ENCODE assay signal across 14 cellular contexts in the genomic region with DNA sequence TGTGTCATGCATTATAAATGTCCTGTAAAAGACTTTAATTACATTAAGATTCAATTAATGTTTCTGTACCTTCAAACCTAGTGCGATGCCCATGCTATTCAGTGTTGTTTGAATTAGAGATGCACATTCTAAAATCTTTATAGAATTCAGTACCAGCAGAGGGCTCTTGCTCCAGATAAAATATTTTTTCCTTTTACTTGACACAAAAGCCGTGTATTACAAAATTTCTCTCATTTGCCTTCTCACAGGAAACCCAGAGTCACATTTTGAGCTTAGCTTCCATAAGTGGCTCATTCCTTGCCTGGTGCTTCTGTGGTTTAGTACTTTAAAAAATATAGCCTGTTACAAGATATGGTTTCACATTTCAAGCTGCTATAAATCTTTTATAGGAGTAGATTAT.
DNase-seq lines count a peak whose midpoint lies in the region; ATAC-seq, FAIRE-seq and TF ChIP-seq lines count a peak whose summit lies in the region.
"Had no signal": no experiment of that assay in that cellular context is flagged by ENCODE, and none has a peak within 500 bp of the region (broad histone marks: within the 10 kb centered on the region; RNA-seq: fewer than 3 reads in every experiment).

No MANE protein-coding gene starts in this region.

- in situ Hi-C loops in ACHN (cut with HindIII; ENCODE audit: low pct_ligation_motif_present, low pct_unique_long_range_greater_than_20kb, low sequenced_read_pairs) = no loop called here

- H3K27ac Mint-ChIP-seq in glutamatergic neuron (ENCODE audit: unreplicated experiment) = no peak overlapping the region
- H3K27ac Mint-ChIP-seq: activated T-helper 1 cell treated with anti-CD3 and anti-CD28 coated beads, Interleukin-12 subunit alpha, Interleukin-12 subunit beta, Interleukin-2, Interleukin-4 antibody, amounts not matched to agents 30 ng/mL and 10 ng/mL and 1 ng/mL, durations not matched to agents 14 hours and 24 hours and 36 hours; nephron progenitor cell; stimulated activated naive CD8-positive, alpha-beta T cell treated with anti-CD3 and anti-CD28 coated beads, Interleukin-15, Interleukin-2, amounts not matched to agents 100 ng/mL and 50 ng/mL, for 24 hours had no signal

- TF ChIP-seq CTCF in kidney epithelial cell (IDR thresholded peaks at IDR 0.05; ENCODE audit: insufficient read depth, low read length, poor library complexity, severe bottlenecking) (peak; percentile 15), glutamatergic neuron (IDR thresholded peaks at IDR 0.05; ENCODE audit: partially characterized antibody, unreplicated experiment) (no peak)

- no peak overlapping the region for H3K4me3 Mint-ChIP-seq in glutamatergic neuron (ENCODE audit: unreplicated experiment)
- H3K4me3 Mint-ChIP-seq: activated T-helper 1 cell treated with anti-CD3 and anti-CD28 coated beads, Interleukin-12 subunit alpha, Interleukin-12 subunit beta, Interleukin-2, Interleukin-4 antibody, amounts not matched to agents 30 ng/mL and 10 ng/mL and 1 ng/mL, durations not matched to agents 14 hours and 24 hours and 36 hours; nephron progenitor cell; stimulated activated naive CD8-positive, alpha-beta T cell treated with anti-CD3 and anti-CD28 coated beads, Interleukin-15, Interleukin-2, amounts not matched to agents 100 ng/mL and 50 ng/mL, for 24 hours had no signal

- ATAC-seq in GM21515 (IDR thresholded peaks at IDR 0.05; ENCODE audit: unreplicated experiment) = no peak

- no peaks in the 10 kb centered on the region for H3K36me3 ChIP-seq in kidney epithelial cell (ENCODE audit: control insufficient read depth, insufficient read depth, low read length)
- H3K36me3 ChIP-seq: MG63 had no signal

- no peaks in the 10 kb centered on the region for H3K9me3 Mint-ChIP-seq in glutamatergic neuron (ENCODE audit: unreplicated experiment)
- H3K9me3 Mint-ChIP-seq: activated T-helper 1 cell treated with anti-CD3 and anti-CD28 coated beads, Interleukin-12 subunit alpha, Interleukin-12 subunit beta, Interleukin-2, Interleukin-4 antibody, amounts not matched to agents 30 ng/mL and 10 ng/mL and 1 ng/mL, durations not matched to agents 14 hours and 24 hours and 36 hours; nephron progenitor cell; stimulated activated naive CD8-positive, alpha-beta T cell treated with anti-CD3 and anti-CD28 coated beads, Interleukin-15, Interleukin-2, amounts not matched to agents 100 ng/mL and 50 ng/mL, for 24 hours had no signal

- peaks cover 3% of the 10 kb centered on the region for H3K27me3 Mint-ChIP-seq in glutamatergic neuron (ENCODE audit: unreplicated experiment)

- H3K36me3 Mint-ChIP-seq in glutamatergic neuron (ENCODE audit: unreplicated experiment) = no peaks in the 10 kb centered on the region

- no peaks in the 10 kb centered on the region for H3K4me1 Mint-ChIP-seq in glutamatergic neuron (ENCODE audit: low read depth, unreplicated experiment)
- H3K4me1 Mint-ChIP-seq: nephron progenitor cell had no signal

- no peaks in the 10 kb centered on the region for H3K27me3 ChIP-seq in kidney epithelial cell (ENCODE audit: control insufficient read depth, insufficient read depth, low read length)
- H3K27me3 ChIP-seq: MG63 had no signal

- no peak overlapping the region for H3K4me3 ChIP-seq in kidney epithelial cell (ENCODE audit: low read depth, low read length)
- H3K4me3 ChIP-seq: coronary artery, MG63 had no signal

- DNase-seq in ACHN = peak; percentile 15
- DNase-seq in HT-29 (ENCODE audit: low spot score) = peak; percentile 16
- DNase-seq in amniotic epithelial cell (ENCODE audit: low read depth) = peak; percentile 17
- DNase-seq in kidney epithelial cell (ENCODE audit: low read depth) = no peak
- no peak for DNase-seq in NCI-H2227 treated with DMSO at 0.1 percent for 48 hours (lab: John Stamatoyannopoulos, UW)
- no peak for DNase-seq in glutamatergic neuron
- DNase-seq in GM19239 (ENCODE audit: insufficient read length, low spot score) = no peak
- DNase-seq: MG63, nephron progenitor cell had no signal

- no peak for FAIRE-seq in GM19239 (lab: Jason Lieb, UNC)
- FAIRE-seq: TTC549 had no signal

Comparison
In these comparisons a context has a peak if more than half of its experiments do, and no peak if none do; other contexts are left out.
1. DNase-seq: peak in ACHN (single experiment), HT-29 (single experiment) and amniotic epithelial cell (single experiment); none in kidney epithelial cell (single experiment), NCI-H2227 treated with DMSO at 0.1 percent for 48 hours (single experiment), glutamatergic neuron (single experiment) and GM19239 (single experiment).